Comparison of ENCODE assay signal across 22 cellular contexts in genomic region chr6:122406187-122406586, GRCh38. TPM values are rescaled to one million over a fixed set of nuclear protein-coding genes. Genes with fewer than 3 reads are reported as not detected.
DNase-seq lines count a peak whose midpoint lies in the region; ATAC-seq and TF ChIP-seq lines count a peak whose summit lies in the region.
"Had no signal": no experiment of that assay in that cellular context is flagged by ENCODE, and none has a peak within 500 bp of the region (broad histone marks: within the 10 kb centered on the region; RNA-seq: fewer than 3 reads in every experiment).

No MANE protein-coding gene starts in this region.

- H3K4me3 ChIP-seq in DND-41 (ENCODE audit: low read depth in 1 of 2, low read length in 2 of 2) = no peak overlapping the region
- no peak overlapping the region for H3K4me3 ChIP-seq in stomach
- H3K4me3 ChIP-seq: GM12878, SJSA1 had no signal

- peaks cover 91% of the 10 kb centered on the region for H3K4me1 Mint-ChIP-seq in activated naive CD4-positive, alpha-beta T cell treated with anti-CD3 and anti-CD28 coated beads, Interleukin-2, amount 50 U/mL, for 24 hours
- H3K4me1 Mint-ChIP-seq in glutamatergic neuron (ENCODE audit: low read depth, unreplicated experiment) = peaks cover 20% of the 10 kb centered on the region

- H3K4me3 Mint-ChIP-seq in activated naive CD4-positive, alpha-beta T cell treated with anti-CD3 and anti-CD28 coated beads, Interleukin-2, amount 50 U/mL, for 24 hours = no peak overlapping the region
- peak overlapping the region; percentile 60 for H3K4me3 Mint-ChIP-seq in glutamatergic neuron (ENCODE audit: unreplicated experiment)

- no peak for TF ChIP-seq CTCF in DND-41 (IDR thresholded peaks at IDR 0.05; ENCODE audit: borderline replicate concordance, extremely low read depth, low read length, poor library complexity, severe bottlenecking)
- TF ChIP-seq CTCF in glutamatergic neuron (IDR thresholded peaks at IDR 0.05; ENCODE audit: partially characterized antibody, unreplicated experiment) = no peak
- TF ChIP-seq CTCF in stomach (IDR thresholded peaks at IDR 0.05) = no peak

- H3K27ac ChIP-seq in DND-41 (ENCODE audit: low read length) = no peak overlapping the region
- no peak overlapping the region for H3K27ac ChIP-seq in caudate nucleus (ENCODE audit: low read depth, low read length)
- H3K27ac ChIP-seq in stomach = no peak overlapping the region
- H3K27ac ChIP-seq: SJSA1 had no signal

- peaks cover 100% of the 10 kb centered on the region for H3K79me2 ChIP-seq in DND-41 (ENCODE audit: insufficient read depth, low read length)

- peaks cover 2% of the 10 kb centered on the region for H3K9me3 Mint-ChIP-seq in activated naive CD4-positive, alpha-beta T cell treated with anti-CD3 and anti-CD28 coated beads, Interleukin-2, amount 50 U/mL, for 24 hours
- H3K9me3 Mint-ChIP-seq in glutamatergic neuron (ENCODE audit: unreplicated experiment) = no peaks in the 10 kb centered on the region

- peak overlapping the region; percentile 15; the same call in 1 of the 2 replicates for H3K4me2 ChIP-seq in DND-41 (ENCODE audit: insufficient read depth, low read length)

- 87 to 97% (median 93%) methylated on average over 1 of the region's 1 CpG for WGBS in stomach, 5 donors

- no peak for TF ChIP-seq POLR2A in stomach (IDR thresholded peaks at IDR 0.05)

- peaks cover 10% of the 10 kb centered on the region for H3K36me3 Mint-ChIP-seq in activated naive CD4-positive, alpha-beta T cell treated with anti-CD3 and anti-CD28 coated beads, Interleukin-2, amount 50 U/mL, for 24 hours
- H3K36me3 Mint-ChIP-seq in glutamatergic neuron (ENCODE audit: unreplicated experiment) = no peaks in the 10 kb centered on the region

- H4K20me1 ChIP-seq in DND-41 (ENCODE audit: insufficient read depth, low read length) = peaks cover 27% of the 10 kb centered on the region; the same call in 1 of the 2 replicates

- H3K9me3 ChIP-seq in DND-41 (ENCODE audit: insufficient read depth, low read length, severe bottlenecking) (no peaks in the 10 kb centered on the region), stomach (no peaks in the 10 kb centered on the region)
- H3K9me3 ChIP-seq: SJSA1 had no signal

- H3K4me1 ChIP-seq in DND-41 (ENCODE audit: insufficient read depth, low read length) (peaks cover 79% of the 10 kb centered on the region), stomach (peaks cover 0 to 48% (median 16%) of the 10 kb centered on the region in 4 donors)
- H3K4me1 ChIP-seq: SJSA1 had no signal

- H3K27me3 ChIP-seq in DND-41 (ENCODE audit: insufficient read depth, low read length, poor library complexity) (no peaks in the 10 kb centered on the region), stomach (no peaks in the 10 kb centered on the region)
- H3K27me3 ChIP-seq: SJSA1 had no signal

- intact Hi-C loops in stomach (cut with DNase I; ENCODE audit: low total_unique reads) = no loop called here

- H3K27me3 Mint-ChIP-seq in activated naive CD4-positive, alpha-beta T cell treated with anti-CD3 and anti-CD28 coated beads, Interleukin-2, amount 50 U/mL, for 24 hours = no peaks in the 10 kb centered on the region
- no peaks in the 10 kb centered on the region for H3K27me3 Mint-ChIP-seq in glutamatergic neuron (ENCODE audit: unreplicated experiment)

- H3K9ac ChIP-seq in DND-41 (ENCODE audit: low read depth, low read length) = no peak overlapping the region

- TF ChIP-seq EP300 in stomach (IDR thresholded peaks at IDR 0.05) = no peak

- no peak overlapping the region for H2AFZ ChIP-seq in DND-41 (ENCODE audit: low read depth, low read length)

- DNase-seq in activated naive CD4-positive, alpha-beta T cell treated with anti-CD3 and anti-CD28 coated beads, Interleukin-2, amount 50 U/mL, for 16 hours = no peak
- DNase-seq in DND-41 (no peak), glutamatergic neuron (no peak), T-helper 2 cell (no peak), caudate nucleus (lab: John Stamatoyannopoulos, UW) (no peak), stomach (no peak)
- DNase-seq: C1 segment of cervical spinal cord, IMR-90, KG1, MM.1S, NCI-H1092, NCI-H1417 treated with DMSO at 0.1 percent for 48 hours, NCI-H1694 treated with DMSO at 0.1 percent for 48 hours, NCI-H2081, NCI-H446 treated with DMSO at 0.1 percent for 48 hours, NCI-H526, Right ventricle myocardium superior, RPMI8226 had no signal

- ATAC-seq in DND-41 (ENCODE audit: insufficient read depth, low read depth) (no peak), GM21447 (IDR thresholded peaks at IDR 0.05; ENCODE audit: unreplicated experiment) (no peak)

- peaks cover 5% of the 10 kb centered on the region; the same call in 1 of the 2 replicates for H3K36me3 ChIP-seq in DND-41 (ENCODE audit: insufficient read depth, low read length)
- H3K36me3 ChIP-seq in stomach = no peaks in the 10 kb centered on the region
- H3K36me3 ChIP-seq: SJSA1 had no signal

- peak overlapping the region; percentile 44 for H3K27ac Mint-ChIP-seq in activated naive CD4-positive, alpha-beta T cell treated with anti-CD3 and anti-CD28 coated beads, Interleukin-2, amount 50 U/mL, for 24 hours
- H3K27ac Mint-ChIP-seq in glutamatergic neuron (ENCODE audit: unreplicated experiment) = no peak overlapping the region

RNA-seq across cellular contexts. Expression of gene HSF2, which starts 6.7 kb away (rescaled TPM):
- total RNA-seq in glutamatergic neuron (ENCODE audit: unreplicated experiment) (25.4 TPM), stomach (10 to 100 TPM in 4 of 5 donors, 1 to 10 TPM in 1; 3.2 to 45.1 (median 20.4) TPM)
- 1 to 10 TPM; 5.6 to 8.9 (median 7.8) TPM for polyA plus RNA-seq in stomach
